Comparison of ENCODE assay signal across 8 cellular contexts in genomic region chr1:185046639-185047038, GRCh38. TPM values are rescaled to one million over a fixed set of nuclear protein-coding genes. Genes with fewer than 3 reads are reported as not detected.
DNase-seq lines count a peak whose midpoint lies in the region; ATAC-seq, FAIRE-seq and TF ChIP-seq lines count a peak whose summit lies in the region.

No MANE protein-coding gene starts in this region.

- H3K9ac ChIP-seq in HUES6 (ENCODE audit: low read length) (peak overlapping the region; percentile 84), mammary epithelial cell (ENCODE audit: insufficient read depth, low read length) (peak overlapping the region; percentile 75)

- H3K27me3 ChIP-seq in A673 (replicated peaks; ENCODE audit: insufficient read depth, low read depth, low read length, poor library complexity) (no peaks in the 10 kb centered on the region), HUES6 (ENCODE audit: control insufficient read depth, insufficient read depth, low read length) (peaks cover 11% of the 10 kb centered on the region), mammary epithelial cell (ENCODE audit: insufficient read depth, low read length) (no peaks in the 10 kb centered on the region), mononuclear cell (ENCODE audit: insufficient read depth, low read length) (no peaks in the 10 kb centered on the region)

- H3K4me3 ChIP-seq in A673 (ENCODE audit: low read depth, low read length, poor library complexity, severe bottlenecking) (peak overlapping the region; percentile 90), HUES6 (ENCODE audit: low read depth, low read length) (peak overlapping the region; percentile 80), mammary epithelial cell (replicated peaks in 1 of 3; ENCODE audit: insufficient read depth in 1 of 3, low read depth in 2 of 3, low read length in 3 of 3) (peak overlapping the region; percentile 69 to 96 (median 84)), mononuclear cell (ENCODE audit: low read length) (peak overlapping the region; percentile 82)

- H3K36me3 ChIP-seq in A673 (ENCODE audit: insufficient read depth, low read length, poor library complexity, severe bottlenecking): no peaks in the 10 kb centered on the region
- no peaks in the 10 kb centered on the region for H3K36me3 ChIP-seq in HUES6 (ENCODE audit: control insufficient read depth, insufficient read depth, low read length)
- no peaks in the 10 kb centered on the region for H3K36me3 ChIP-seq in mammary epithelial cell (ENCODE audit: insufficient read depth, low read length)

- intact Hi-C loops in A673 (cut with micrococcal nuclease; ENCODE audit: unreplicated experiment): loop anchor here (5.0 kb wide), 1 partner anchor 111 kb away; the partner anchor contains the start of genes SWT1 and TRMT1L
- intact Hi-C loops in mammary epithelial cell (cut with micrococcal nuclease): no loop called here

- DNase-seq in A673 (ENCODE audit: low spot score): no peak
- DNase-seq in mammary epithelial cell: no peak
- DNase-seq in substantia nigra (lab: John Stamatoyannopoulos, UW): no peak
- no peak for DNase-seq in frontal cortex (ENCODE audit: low spot score in 2 of 2)

- dilution Hi-C loops in mammary epithelial cell (cut with HindIII; ENCODE audit: low sequenced_read_pairs): no loop called here

- H3K79me2 ChIP-seq in mammary epithelial cell (ENCODE audit: insufficient read depth, low read length): peaks cover 57% of the 10 kb centered on the region

- CTCF ChIA-PET in A673 (lab: Charles Lee): no interaction called here
- CTCF ChIA-PET in mammary epithelial cell (lab: Charles Lee; ENCODE audit: low non-redundant PET): no interaction called here

- H3K9me3 ChIP-seq in A673 (ENCODE audit: low read depth, low read length, poor library complexity, severe bottlenecking) (no peaks in the 10 kb centered on the region), HUES6 (ENCODE audit: control insufficient read depth, insufficient read depth, low read depth, low read length) (no peaks in the 10 kb centered on the region; the same call in 1 of the 2 replicates), mammary epithelial cell (replicated peaks; ENCODE audit: insufficient read depth, low read length) (no peaks in the 10 kb centered on the region), mononuclear cell (ENCODE audit: low read depth, low read length) (no peaks in the 10 kb centered on the region)

- BruUV-seq in A673 (replicated peaks; lab: Mats Ljungman, UMichigan): TSS peak; percentile 52
- TSS peak; percentile 23 for BruUV-seq in mammary epithelial cell (replicated peaks; lab: Mats Ljungman, UMichigan)

- no peaks in the 10 kb centered on the region for H4K20me1 ChIP-seq in mammary epithelial cell (ENCODE audit: insufficient read depth, low read length)

- H3K4me1 ChIP-seq in A673 (ENCODE audit: insufficient read depth, low read length, poor library complexity, severe bottlenecking) (peaks cover 30% of the 10 kb centered on the region), HUES6 (ENCODE audit: control insufficient read depth, insufficient read depth, low read length) (peaks cover 22% of the 10 kb centered on the region), mammary epithelial cell (ENCODE audit: insufficient read depth, low read length) (peaks cover 14% of the 10 kb centered on the region), mononuclear cell (ENCODE audit: insufficient read depth, low read length) (peaks cover 25% of the 10 kb centered on the region)

- in situ Hi-C loops in mammary epithelial cell (cut with MboI; ENCODE audit: low sequenced_read_pairs in 2 of 2): no loop called here

- H3K4me2 ChIP-seq in mammary epithelial cell (ENCODE audit: insufficient read depth, low read depth, low read length): peak overlapping the region; percentile 97

- peak overlapping the region; percentile 96 for H2AFZ ChIP-seq in mammary epithelial cell (ENCODE audit: low read depth, low read length)

- TF ChIP-seq CTCF in A673 (conservative IDR thresholded peaks at IDR 0.05; ENCODE audit: low read depth, low read length) (no peak), mammary epithelial cell (conservative IDR thresholded peaks at IDR 0.05 in 1 of 2, IDR thresholded peaks at IDR 0.05 in 1 of 2; ENCODE audit: extremely low read depth in 1 of 2, insufficient read depth in 1 of 2, low read depth in 1 of 2, low read length in 2 of 2) (no peak)

- peak overlapping the region; percentile 82 for H3K27ac ChIP-seq in A673 (ENCODE audit: low read depth, low read length, poor library complexity, severe bottlenecking)
- no peak overlapping the region for H3K27ac ChIP-seq in HUES6 (ENCODE audit: low read depth, low read length)
- H3K27ac ChIP-seq in mammary epithelial cell (ENCODE audit: insufficient read depth, low read depth, low read length): peak overlapping the region; percentile 56
- no peak overlapping the region for H3K27ac ChIP-seq in substantia nigra (ENCODE audit: low read depth, low read length, poor library complexity, severe bottlenecking)

- WGBS in mammary epithelial cell (ENCODE audit: low coverage, missing lambda C conversion rate): 3% methylated on average over 6 of the region's 6 CpGs

- POLR2A ChIA-PET in A673 (lab: Charles Lee; ENCODE audit: low non-redundant PET): interaction anchor here (0.6 kb wide), 1 partner anchor 74 kb away, joined by 4 read pairs; no protein-coding TSS in a partner anchor

- no peak for FAIRE-seq in frontal cortex (lab: Jason Lieb, UNC)

- ATAC-seq in HG03378 (IDR thresholded peaks at IDR 0.05; ENCODE audit: unreplicated experiment) (no peak), HG02938 (IDR thresholded peaks at IDR 0.05; ENCODE audit: unreplicated experiment) (no peak)

RNA-seq across cellular contexts. Expression of gene RNF2, which starts 1.3 kb away (rescaled TPM):
- 50.8 and 53.9 TPM in 2 replicates for total RNA-seq in A673 (2021)
- 10 to 100 TPM; 25.5 to 29.3 TPM for total RNA-seq in mammary epithelial cell
- 28.1 TPM for polyA plus RNA-seq in mammary epithelial cell
- 33.6 TPM for polyA minus RNA-seq in mammary epithelial cell
- total RNA-seq in mononuclear cell: 25.9 TPM
- total RNA-seq in frontal cortex: 142 TPM

Comparison
In these comparisons a context has a peak if more than half of its experiments do, and no peak if none do; other contexts are left out.
1. H3K27ac ChIP-seq: peak in A673 (single experiment) and mammary epithelial cell (single experiment); none in HUES6 (single experiment) and substantia nigra (single experiment).
2. Peak in every context shown above with its lines, with median percentiles within 50 percentile points of each other: H3K4me3 ChIP-seq.